ENCODE assay signal across 27 cellular contexts in the genomic region with DNA sequence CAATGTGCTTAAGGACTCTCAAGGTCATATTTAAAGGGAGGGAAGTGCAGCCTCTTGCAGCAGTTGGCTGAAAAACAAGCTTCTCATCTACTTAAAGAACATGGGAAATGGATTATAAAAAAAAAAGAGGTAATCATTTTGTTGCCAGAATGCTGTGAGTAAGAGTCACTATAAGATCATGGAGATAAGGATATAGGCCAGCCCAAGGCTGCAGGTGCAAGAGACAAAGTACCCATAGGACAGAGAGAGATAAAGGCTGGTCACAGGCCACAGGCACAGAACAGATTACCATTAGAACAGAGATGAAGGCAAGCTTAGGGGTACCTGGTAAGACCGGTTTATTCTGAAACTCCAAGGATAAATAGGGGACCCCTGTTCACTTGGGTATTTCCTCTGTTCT.
"Had no signal": no experiment of that assay in that cellular context is flagged by ENCODE, and none has a peak within 500 bp of the region (broad histone marks: within the 10 kb centered on the region; RNA-seq: fewer than 3 reads in every experiment).

No MANE protein-coding gene starts in this region.

- H3K36me3 ChIP-seq: left lung, lower lobe of right lung, neural progenitor cell, neutrophil, spleen, suprapubic skin, thoracic aorta, tibial artery, upper lobe of right lung had no signal

- H3K27ac ChIP-seq: left lung, lower lobe of right lung, neural progenitor cell, neutrophil, skin epidermis, spleen, suprapubic skin, thoracic aorta, tibial artery, upper lobe of right lung had no signal

- ATAC-seq: left colon; left lung; lower lobe of right lung; naive thymus-derived CD8-positive, alpha-beta T cell; right cardiac atrium; sciatic nerve; stimulated activated effector memory CD8-positive, alpha-beta T cell treated with anti-CD3 and anti-CD28 coated beads, Interleukin-12 subunit alpha, Interleukin-12 subunit beta, amount 100 ng/mL, for 72 hours; upper lobe of right lung had no signal

- H3K27me3 ChIP-seq: left lung, neural progenitor cell, neutrophil, spleen, suprapubic skin, tibial artery, upper lobe of right lung had no signal

- H3K4me2 ChIP-seq: neural progenitor cell had no signal

- H3K4me3 ChIP-seq: left lung, lower lobe of right lung, neural progenitor cell, skin epidermis, spleen, suprapubic skin, thoracic aorta, tibial artery, upper lobe of right lung had no signal

- DNase-seq: hypothalamus; immature natural killer cell; kidney; left colon; left lung; lower lobe of right lung; mammary epithelial cell; mesenchymal stem cell; naive thymus-derived CD8-positive, alpha-beta T cell; nephron progenitor cell; occipital lobe; right cardiac atrium; spleen; stimulated activated CD4-positive, alpha-beta T cell treated with anti-CD3 and anti-CD28 coated beads, Interleukin-4, amount 100 ng/mL, for 24 hours; stimulated activated naive CD4-positive, alpha-beta T cell; tibial artery; trophoblast cell; upper lobe of right lung had no signal

- H3K9ac ChIP-seq: neural progenitor cell had no signal

- H3K9me3 ChIP-seq: left lung, lower lobe of right lung, neutrophil, suprapubic skin, thoracic aorta, tibial artery, upper lobe of right lung had no signal

- H3K4me1 ChIP-seq: left lung, neural progenitor cell, suprapubic skin, tibial artery had no signal

- H2AFZ ChIP-seq: neural progenitor cell had no signal

- FAIRE-seq: islet of Langerhans, kidney, urothelium cell line had no signal
